8 cellular contexts compared by ENCODE assay signal in genomic region chr2:171210864-171211431, GRCh38. TPM values are rescaled to one million over a fixed set of nuclear protein-coding genes. Genes with fewer than 3 reads are reported as not detected.
DNase-seq lines count a peak whose midpoint lies in the region; ATAC-seq, FAIRE-seq and TF ChIP-seq lines count a peak whose summit lies in the region.

No MANE protein-coding gene starts in this region.

- no peak for TF ChIP-seq CTCF in OCI-LY7 (conservative IDR thresholded peaks at IDR 0.05; ENCODE audit: low read length)

- H3K4me3 ChIP-seq in OCI-LY7 (ENCODE audit: low read depth, low read length, poor library complexity, severe bottlenecking), result peak overlapping the region; percentile 59

- FAIRE-seq in GM12892 (lab: Jason Lieb, UNC), result peak; percentile 83
- FAIRE-seq in HTR-8/SVneo (lab: Jason Lieb, UNC), result no peak

- H3K4me2 ChIP-seq in OCI-LY7 (ENCODE audit: low read length), result peak overlapping the region; percentile 71

- H3K79me2 ChIP-seq in OCI-LY7 (ENCODE audit: insufficient read depth, low read depth, low read length), result no peaks in the 10 kb centered on the region

- POLR2A ChIA-PET in OCI-LY7 (lab: Charles Lee), result interaction anchor here (0.6 to 2.6 kb wide), 7 partner anchors 11 to 1340 kb away, joined by 3 to 7 read pairs (median 5); no protein-coding TSS in a partner anchor

- peak overlapping the region; percentile 87 for H3K27ac ChIP-seq in OCI-LY7 (ENCODE audit: low read depth, low read length, poor library complexity, severe bottlenecking)

- H4K20me1 ChIP-seq in OCI-LY7 (ENCODE audit: insufficient read depth, low read length), result no peaks in the 10 kb centered on the region

- H3K36me3 ChIP-seq in OCI-LY7 (ENCODE audit: insufficient read depth, low read length), result no peaks in the 10 kb centered on the region; the same call in 1 of the 2 replicates

- BruUV-seq in OCI-LY7 (replicated peaks; lab: Mats Ljungman, UMichigan), result TSS peak; percentile 86

- intact Hi-C loops in OCI-LY7 (cut with micrococcal nuclease; ENCODE audit: unreplicated experiment), result loop anchor here (1.0 to 2.0 kb wide), 3 partner anchors 50 to 205 kb away; no protein-coding TSS in a partner anchor

- ATAC-seq in HG02623 (IDR thresholded peaks at IDR 0.05; ENCODE audit: unreplicated experiment), result peak; percentile 68
- ATAC-seq in GM18858 (IDR thresholded peaks at IDR 0.05; ENCODE audit: unreplicated experiment), result no peak

- H3K4me1 ChIP-seq in OCI-LY7 (ENCODE audit: insufficient read depth, low read length, poor library complexity, severe bottlenecking), result peaks cover 38% of the 10 kb centered on the region

- CTCF ChIA-PET in OCI-LY7 (lab: Charles Lee; ENCODE audit: unreplicated experiment), result no interaction called here

- H3K9me2 ChIP-seq in OCI-LY7 (ENCODE audit: insufficient read depth, low read length), result no peaks in the 10 kb centered on the region

- peak; percentile 15 for DNase-seq in GM12892 (ENCODE audit: insufficient read length)
- peak; percentile 80 for DNase-seq in OCI-LY7 (ENCODE audit: low spot score)
- peak; percentile 68 for DNase-seq in central memory CD4-positive, alpha-beta T cell
- no peak for DNase-seq in HTR-8/SVneo (ENCODE audit: insufficient read length, low spot score)
- no peak for DNase-seq in SKM-1 treated with dmso at 0.1 percent for 144 hours (lab: John Stamatoyannopoulos, UW; ENCODE audit: unreplicated experiment)
- no peak for DNase-seq in T1000 (lab: John Stamatoyannopoulos, UW)

- H3K9me3 ChIP-seq in OCI-LY7 (ENCODE audit: low read length), result peaks cover 15% of the 10 kb centered on the region; the same call in 1 of the 2 replicates

- H2AFZ ChIP-seq in OCI-LY7 (ENCODE audit: low read length), result peak overlapping the region; percentile 88

- TF ChIP-seq POLR2A in GM12892 (IDR thresholded peaks at IDR 0.05; ENCODE audit: low read depth, low read length), result no peak

RNA-seq across cellular contexts. Expression of gene TLK1, which starts 50.3 kb away (rescaled TPM):
- 53.3 TPM for polyA plus RNA-seq in GM12892 (2012; ENCODE audit: missing spikeins)
- total RNA-seq in OCI-LY7 (2014; rRNA removed; shearing (Covaris generic)), result 27.2 and 29.7 TPM in 2 replicates
- total RNA-seq in OCI-LY7 (2022), result 150 and 154 TPM in 2 replicates

Comparison
In these comparisons a context has a peak if more than half of its experiments do, and no peak if none do; other contexts are left out.
1. DNase-seq: peak in GM12892 (single experiment), OCI-LY7 (single experiment) and central memory CD4-positive, alpha-beta T cell (single experiment); none in HTR-8/SVneo (single experiment), SKM-1 treated with dmso at 0.1 percent for 144 hours (single experiment) and T1000 (single experiment).